ENCODE assay signal across 1 cellular context in the genomic region with DNA sequence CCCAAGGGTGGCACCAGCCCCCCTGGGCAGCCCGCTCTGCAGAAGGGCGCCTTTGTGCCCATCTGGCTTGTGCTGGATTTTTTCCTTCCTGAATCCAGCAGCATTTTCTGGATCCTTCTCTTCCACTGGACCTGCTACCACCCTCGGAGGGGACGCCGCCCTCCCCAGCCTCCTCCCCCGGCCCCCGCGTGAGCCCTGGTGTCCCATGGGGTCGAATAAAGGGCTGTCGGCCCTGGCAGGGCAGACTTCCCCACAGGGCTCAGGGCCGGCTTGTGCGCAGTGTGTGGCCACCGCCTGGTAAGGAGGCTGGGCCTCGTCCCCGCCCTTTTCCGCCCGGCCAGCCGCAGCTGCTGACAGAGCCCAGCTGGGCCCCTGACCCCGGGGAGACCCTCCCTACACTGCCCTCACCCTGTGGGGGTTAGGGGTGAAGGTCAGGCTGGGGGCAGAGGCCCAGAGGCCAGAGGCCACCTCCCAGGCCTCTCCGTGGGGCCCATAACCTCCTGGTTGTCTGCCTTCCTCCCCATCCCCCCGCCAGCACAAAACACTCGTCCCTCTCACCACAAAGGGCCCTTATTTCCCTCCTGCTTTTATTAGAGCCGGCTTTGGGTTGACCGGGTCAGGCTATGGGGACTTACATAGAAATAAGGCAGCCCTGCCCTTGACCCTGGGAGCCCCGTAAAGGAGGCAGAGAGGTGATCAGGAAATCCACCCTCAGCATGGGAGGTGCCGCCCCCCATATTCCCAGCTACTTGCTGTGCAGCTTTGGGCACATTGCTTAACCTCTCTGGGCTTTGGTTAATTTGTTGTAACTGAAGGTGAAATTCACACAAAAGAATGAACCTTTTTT.
A peak's percentile ranks its signal among the peaks of the same experiment; 100 is the strongest.
TF ChIP-seq lines count a peak whose summit lies in the region.

No MANE protein-coding gene starts in this region.

TF ChIP-seq in HepG2, 621 proteins besides CTCF, POLR2A, EP300 and RAD21 (continued from another document and continues in another):
- TF ChIP-seq, protein P1, sequence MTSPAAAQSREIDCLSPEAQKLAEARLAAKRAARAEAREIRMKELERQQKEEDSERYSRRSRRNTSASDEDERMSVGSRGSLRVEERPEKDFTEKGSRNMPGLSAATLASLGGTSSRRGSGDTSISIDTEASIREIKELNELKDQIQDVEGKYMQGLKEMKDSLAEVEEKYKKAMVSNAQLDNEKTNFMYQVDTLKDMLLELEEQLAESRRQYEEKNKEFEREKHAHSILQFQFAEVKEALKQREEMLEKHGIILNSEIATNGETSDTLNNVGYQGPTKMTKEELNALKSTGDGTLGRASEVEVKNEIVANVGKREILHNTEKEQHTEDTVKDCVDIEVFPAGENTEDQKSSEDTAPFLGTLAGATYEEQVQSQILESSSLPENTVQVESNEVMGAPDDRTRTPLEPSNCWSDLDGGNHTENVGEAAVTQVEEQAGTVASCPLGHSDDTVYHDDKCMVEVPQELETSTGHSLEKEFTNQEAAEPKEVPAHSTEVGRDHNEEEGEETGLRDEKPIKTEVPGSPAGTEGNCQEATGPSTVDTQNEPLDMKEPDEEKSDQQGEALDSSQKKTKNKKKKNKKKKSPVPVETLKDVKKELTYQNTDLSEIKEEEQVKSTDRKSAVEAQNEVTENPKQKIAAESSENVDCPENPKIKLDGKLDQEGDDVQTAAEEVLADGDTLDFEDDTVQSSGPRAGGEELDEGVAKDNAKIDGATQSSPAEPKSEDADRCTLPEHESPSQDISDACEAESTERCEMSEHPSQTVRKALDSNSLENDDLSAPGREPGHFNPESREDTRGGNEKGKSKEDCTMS (CRISPR knock-in tag; conservative IDR thresholded peaks at IDR 0.05) = no peak
- TF ChIP-seq PTBP1 (IDR thresholded peaks at IDR 0.05; ENCODE audit: low read depth, low read length, poor library complexity, severe bottlenecking) (no peak), ZNF136 (CRISPR knock-in tag; IDR thresholded peaks at IDR 0.05; ENCODE audit: low read depth) (peak; percentile 95; the same call in 1 of the 2 replicates), ASH2L (IDR thresholded peaks at IDR 0.05; ENCODE audit: insufficient read length, low read depth, low read length) (peak; percentile 94), ZFY (CRISPR knock-in tag; IDR thresholded peaks at IDR 0.05) (peak; percentile 89), RAD51 (IDR thresholded peaks at IDR 0.05; ENCODE audit: borderline replicate concordance) (no peak), FOXK1 (CRISPR knock-in tag; IDR thresholded peaks at IDR 0.05; ENCODE audit: borderline replicate concordance, low read depth) (peak; percentile 97), ZNF441 (CRISPR knock-in tag; IDR thresholded peaks at IDR 0.05; ENCODE audit: borderline replicate concordance) (peak; percentile 91), SIN3B (IDR thresholded peaks at IDR 0.05; ENCODE audit: low read length) (no peak), MXI1 (IDR thresholded peaks at IDR 0.05; ENCODE audit: borderline replicate concordance, low read depth, low read length) (peak; percentile 72; the same call in 1 of the 3 replicates), HIVEP1 (CRISPR knock-in tag; IDR thresholded peaks at IDR 0.05) (peak; percentile 100), ZNF605 (CRISPR knock-in tag; IDR thresholded peaks at IDR 0.05) (peak; percentile 88), MBNL3 (CRISPR knock-in tag; conservative IDR thresholded peaks at IDR 0.05) (no peak), NR2F2 (IDR thresholded peaks at IDR 0.05; ENCODE audit: borderline replicate concordance, low read depth) (peak; percentile 100), ZNF607 (CRISPR knock-in tag; IDR thresholded peaks at IDR 0.05; ENCODE audit: borderline replicate concordance) (peak; percentile 99), KLF9 (CRISPR knock-in tag; IDR thresholded peaks at IDR 0.05; ENCODE audit: low read depth) (peak; percentile 86; the same call in 1 of the 2 replicates), BORCS8-MEF2B (CRISPR knock-in tag; IDR thresholded peaks at IDR 0.05) (peak; percentile 98), TCF12 (IDR thresholded peaks at IDR 0.05) (no peak), TCF12 (CRISPR knock-in tag; IDR thresholded peaks at IDR 0.05) (peak; percentile 100), SRSF9 (IDR thresholded peaks at IDR 0.05; ENCODE audit: borderline replicate concordance, insufficient read depth, low read depth, low read length, poor library complexity, severe bottlenecking) (no peak), TOE1 (CRISPR knock-in tag; IDR thresholded peaks at IDR 0.05) (peak; percentile 98), ZMYM4 (CRISPR knock-in tag; IDR thresholded peaks at IDR 0.05) (peak; percentile 98), ZNF556 (CRISPR knock-in tag; IDR thresholded peaks at IDR 0.05; ENCODE audit: borderline replicate concordance) (peak; percentile 100), PHF21A (CRISPR knock-in tag; IDR thresholded peaks at IDR 0.05) (peak; percentile 100), FOXA3 (CRISPR knock-in tag; IDR thresholded peaks at IDR 0.05) (peak; percentile 97), SP1 (IDR thresholded peaks at IDR 0.05) (no peak), SP1 (CRISPR knock-in tag; IDR thresholded peaks at IDR 0.05) (peak; percentile 89), ZNF83 (CRISPR knock-in tag; IDR thresholded peaks at IDR 0.05; ENCODE audit: borderline replicate concordance) (peak; percentile 53; the same call in 1 of the 2 replicates), MEIS2 (CRISPR knock-in tag; IDR thresholded peaks at IDR 0.05) (peak; percentile 98), CENPX (CRISPR knock-in tag; IDR thresholded peaks at IDR 0.05) (no peak)
- TF ChIP-seq, protein P2, sequence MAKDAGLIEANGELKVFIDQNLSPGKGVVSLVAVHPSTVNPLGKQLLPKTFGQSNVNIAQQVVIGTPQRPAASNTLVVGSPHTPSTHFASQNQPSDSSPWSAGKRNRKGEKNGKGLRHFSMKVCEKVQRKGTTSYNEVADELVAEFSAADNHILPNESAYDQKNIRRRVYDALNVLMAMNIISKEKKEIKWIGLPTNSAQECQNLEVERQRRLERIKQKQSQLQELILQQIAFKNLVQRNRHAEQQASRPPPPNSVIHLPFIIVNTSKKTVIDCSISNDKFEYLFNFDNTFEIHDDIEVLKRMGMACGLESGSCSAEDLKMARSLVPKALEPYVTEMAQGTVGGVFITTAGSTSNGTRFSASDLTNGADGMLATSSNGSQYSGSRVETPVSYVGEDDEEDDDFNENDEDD (CRISPR knock-in tag; IDR thresholded peaks at IDR 0.05; ENCODE audit: borderline replicate concordance) = peak; percentile 90; the same call in 1 of the 2 replicates
- TF ChIP-seq, protein P3, sequence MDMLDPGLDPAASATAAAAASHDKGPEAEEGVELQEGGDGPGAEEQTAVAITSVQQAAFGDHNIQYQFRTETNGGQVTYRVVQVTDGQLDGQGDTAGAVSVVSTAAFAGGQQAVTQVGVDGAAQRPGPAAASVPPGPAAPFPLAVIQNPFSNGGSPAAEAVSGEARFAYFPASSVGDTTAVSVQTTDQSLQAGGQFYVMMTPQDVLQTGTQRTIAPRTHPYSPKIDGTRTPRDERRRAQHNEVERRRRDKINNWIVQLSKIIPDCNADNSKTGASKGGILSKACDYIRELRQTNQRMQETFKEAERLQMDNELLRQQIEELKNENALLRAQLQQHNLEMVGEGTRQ (IDR thresholded peaks at IDR 0.05; ENCODE audit: low read depth, low read length) = no peak
- TF ChIP-seq, protein P3 (CRISPR knock-in tag; IDR thresholded peaks at IDR 0.05; ENCODE audit: borderline replicate concordance) = peak; percentile 53; the same call in 1 of the 2 replicates
- TF ChIP-seq, protein P4, sequence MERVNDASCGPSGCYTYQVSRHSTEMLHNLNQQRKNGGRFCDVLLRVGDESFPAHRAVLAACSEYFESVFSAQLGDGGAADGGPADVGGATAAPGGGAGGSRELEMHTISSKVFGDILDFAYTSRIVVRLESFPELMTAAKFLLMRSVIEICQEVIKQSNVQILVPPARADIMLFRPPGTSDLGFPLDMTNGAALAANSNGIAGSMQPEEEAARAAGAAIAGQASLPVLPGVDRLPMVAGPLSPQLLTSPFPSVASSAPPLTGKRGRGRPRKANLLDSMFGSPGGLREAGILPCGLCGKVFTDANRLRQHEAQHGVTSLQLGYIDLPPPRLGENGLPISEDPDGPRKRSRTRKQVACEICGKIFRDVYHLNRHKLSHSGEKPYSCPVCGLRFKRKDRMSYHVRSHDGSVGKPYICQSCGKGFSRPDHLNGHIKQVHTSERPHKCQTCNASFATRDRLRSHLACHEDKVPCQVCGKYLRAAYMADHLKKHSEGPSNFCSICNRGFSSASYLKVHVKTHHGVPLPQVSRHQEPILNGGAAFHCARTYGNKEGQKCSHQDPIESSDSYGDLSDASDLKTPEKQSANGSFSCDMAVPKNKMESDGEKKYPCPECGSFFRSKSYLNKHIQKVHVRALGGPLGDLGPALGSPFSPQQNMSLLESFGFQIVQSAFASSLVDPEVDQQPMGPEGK (CRISPR knock-in tag; IDR thresholded peaks at IDR 0.05) = peak; percentile 99
- TF ChIP-seq, protein P5, sequence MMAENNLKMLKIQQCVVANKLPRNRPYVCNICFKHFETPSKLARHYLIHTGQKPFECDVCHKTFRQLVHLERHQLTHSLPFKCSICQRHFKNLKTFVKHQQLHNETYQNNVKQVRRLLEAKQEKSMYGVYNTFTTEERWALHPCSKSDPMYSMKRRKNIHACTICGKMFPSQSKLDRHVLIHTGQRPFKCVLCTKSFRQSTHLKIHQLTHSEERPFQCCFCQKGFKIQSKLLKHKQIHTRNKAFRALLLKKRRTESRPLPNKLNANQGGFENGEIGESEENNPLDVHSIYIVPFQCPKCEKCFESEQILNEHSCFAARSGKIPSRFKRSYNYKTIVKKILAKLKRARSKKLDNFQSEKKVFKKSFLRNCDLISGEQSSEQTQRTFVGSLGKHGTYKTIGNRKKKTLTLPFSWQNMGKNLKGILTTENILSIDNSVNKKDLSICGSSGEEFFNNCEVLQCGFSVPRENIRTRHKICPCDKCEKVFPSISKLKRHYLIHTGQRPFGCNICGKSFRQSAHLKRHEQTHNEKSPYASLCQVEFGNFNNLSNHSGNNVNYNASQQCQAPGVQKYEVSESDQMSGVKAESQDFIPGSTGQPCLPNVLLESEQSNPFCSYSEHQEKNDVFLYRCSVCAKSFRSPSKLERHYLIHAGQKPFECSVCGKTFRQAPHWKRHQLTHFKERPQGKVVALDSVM (CRISPR knock-in tag; IDR thresholded peaks at IDR 0.05) = peak; percentile 99
- TF ChIP-seq, protein P6, sequence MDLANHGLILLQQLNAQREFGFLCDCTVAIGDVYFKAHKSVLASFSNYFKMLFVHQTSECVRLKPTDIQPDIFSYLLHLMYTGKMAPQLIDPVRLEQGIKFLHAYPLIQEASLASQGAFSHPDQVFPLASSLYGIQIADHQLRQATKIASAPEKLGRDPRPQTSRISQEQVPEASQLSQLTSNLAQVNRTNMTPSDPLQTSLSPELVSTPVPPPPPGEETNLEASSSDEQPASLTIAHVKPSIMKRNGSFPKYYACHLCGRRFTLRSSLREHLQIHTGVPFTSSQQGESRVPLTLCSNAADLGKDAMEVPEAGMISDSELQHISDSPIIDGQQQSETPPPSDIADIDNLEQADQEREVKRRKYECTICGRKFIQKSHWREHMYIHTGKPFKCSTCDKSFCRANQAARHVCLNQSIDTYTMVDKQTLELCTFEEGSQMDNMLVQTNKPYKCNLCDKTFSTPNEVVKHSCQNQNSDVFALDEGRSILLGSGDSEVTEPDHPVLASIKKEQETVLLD (CRISPR knock-in tag; IDR thresholded peaks at IDR 0.05; ENCODE audit: low read depth) = no peak
- TF ChIP-seq, protein P7, sequence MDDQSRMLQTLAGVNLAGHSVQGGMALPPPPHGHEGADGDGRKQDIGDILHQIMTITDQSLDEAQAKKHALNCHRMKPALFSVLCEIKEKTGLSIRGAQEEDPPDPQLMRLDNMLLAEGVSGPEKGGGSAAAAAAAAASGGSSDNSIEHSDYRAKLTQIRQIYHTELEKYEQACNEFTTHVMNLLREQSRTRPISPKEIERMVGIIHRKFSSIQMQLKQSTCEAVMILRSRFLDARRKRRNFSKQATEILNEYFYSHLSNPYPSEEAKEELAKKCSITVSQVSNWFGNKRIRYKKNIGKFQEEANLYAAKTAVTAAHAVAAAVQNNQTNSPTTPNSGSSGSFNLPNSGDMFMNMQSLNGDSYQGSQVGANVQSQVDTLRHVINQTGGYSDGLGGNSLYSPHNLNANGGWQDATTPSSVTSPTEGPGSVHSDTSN (CRISPR knock-in tag; IDR thresholded peaks at IDR 0.05; ENCODE audit: borderline replicate concordance) = no peak
- TF ChIP-seq, protein P8, sequence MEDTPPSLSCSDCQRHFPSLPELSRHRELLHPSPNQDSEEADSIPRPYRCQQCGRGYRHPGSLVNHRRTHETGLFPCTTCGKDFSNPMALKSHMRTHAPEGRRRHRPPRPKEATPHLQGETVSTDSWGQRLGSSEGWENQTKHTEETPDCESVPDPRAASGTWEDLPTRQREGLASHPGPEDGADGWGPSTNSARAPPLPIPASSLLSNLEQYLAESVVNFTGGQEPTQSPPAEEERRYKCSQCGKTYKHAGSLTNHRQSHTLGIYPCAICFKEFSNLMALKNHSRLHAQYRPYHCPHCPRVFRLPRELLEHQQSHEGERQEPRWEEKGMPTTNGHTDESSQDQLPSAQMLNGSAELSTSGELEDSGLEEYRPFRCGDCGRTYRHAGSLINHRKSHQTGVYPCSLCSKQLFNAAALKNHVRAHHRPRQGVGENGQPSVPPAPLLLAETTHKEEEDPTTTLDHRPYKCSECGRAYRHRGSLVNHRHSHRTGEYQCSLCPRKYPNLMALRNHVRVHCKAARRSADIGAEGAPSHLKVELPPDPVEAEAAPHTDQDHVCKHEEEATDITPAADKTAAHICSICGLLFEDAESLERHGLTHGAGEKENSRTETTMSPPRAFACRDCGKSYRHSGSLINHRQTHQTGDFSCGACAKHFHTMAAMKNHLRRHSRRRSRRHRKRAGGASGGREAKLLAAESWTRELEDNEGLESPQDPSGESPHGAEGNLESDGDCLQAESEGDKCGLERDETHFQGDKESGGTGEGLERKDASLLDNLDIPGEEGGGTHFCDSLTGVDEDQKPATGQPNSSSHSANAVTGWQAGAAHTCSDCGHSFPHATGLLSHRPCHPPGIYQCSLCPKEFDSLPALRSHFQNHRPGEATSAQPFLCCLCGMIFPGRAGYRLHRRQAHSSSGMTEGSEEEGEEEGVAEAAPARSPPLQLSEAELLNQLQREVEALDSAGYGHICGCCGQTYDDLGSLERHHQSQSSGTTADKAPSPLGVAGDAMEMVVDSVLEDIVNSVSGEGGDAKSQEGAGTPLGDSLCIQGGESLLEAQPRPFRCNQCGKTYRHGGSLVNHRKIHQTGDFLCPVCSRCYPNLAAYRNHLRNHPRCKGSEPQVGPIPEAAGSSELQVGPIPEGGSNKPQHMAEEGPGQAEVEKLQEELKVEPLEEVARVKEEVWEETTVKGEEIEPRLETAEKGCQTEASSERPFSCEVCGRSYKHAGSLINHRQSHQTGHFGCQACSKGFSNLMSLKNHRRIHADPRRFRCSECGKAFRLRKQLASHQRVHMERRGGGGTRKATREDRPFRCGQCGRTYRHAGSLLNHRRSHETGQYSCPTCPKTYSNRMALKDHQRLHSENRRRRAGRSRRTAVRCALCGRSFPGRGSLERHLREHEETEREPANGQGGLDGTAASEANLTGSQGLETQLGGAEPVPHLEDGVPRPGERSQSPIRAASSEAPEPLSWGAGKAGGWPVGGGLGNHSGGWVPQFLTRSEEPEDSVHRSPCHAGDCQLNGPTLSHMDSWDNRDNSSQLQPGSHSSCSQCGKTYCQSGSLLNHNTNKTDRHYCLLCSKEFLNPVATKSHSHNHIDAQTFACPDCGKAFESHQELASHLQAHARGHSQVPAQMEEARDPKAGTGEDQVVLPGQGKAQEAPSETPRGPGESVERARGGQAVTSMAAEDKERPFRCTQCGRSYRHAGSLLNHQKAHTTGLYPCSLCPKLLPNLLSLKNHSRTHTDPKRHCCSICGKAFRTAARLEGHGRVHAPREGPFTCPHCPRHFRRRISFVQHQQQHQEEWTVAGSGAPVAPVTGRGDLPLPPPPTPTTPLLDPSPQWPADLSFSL (CRISPR knock-in tag; IDR thresholded peaks at IDR 0.05) = peak; percentile 38; the same call in 1 of the 2 replicates
